1 cellular context compared by ENCODE assay signal in genomic region chr11:59891781-59892181, GRCh38.
TF ChIP-seq lines count a peak whose summit lies in the region.

No MANE protein-coding gene starts in this region.

TF ChIP-seq in WTC11, 78 proteins besides CTCF, POLR2A, EP300 and RAD21 (continued from another document):
- TF ChIP-seq ZNF512 (CRISPR knock-in tag; IDR thresholded peaks at IDR 0.05; ENCODE audit: borderline replicate concordance) (no peak), NFYB (CRISPR knock-in tag; conservative IDR thresholded peaks at IDR 0.05; ENCODE audit: low read depth) (no peak), ZBTB21 (CRISPR knock-in tag; IDR thresholded peaks at IDR 0.05; ENCODE audit: borderline replicate concordance) (no peak), PRRX2 (CRISPR knock-in tag; IDR thresholded peaks at IDR 0.05) (no peak), PRDM15 (CRISPR knock-in tag; IDR thresholded peaks at IDR 0.05) (no peak)
TF ChIP-seq in WTC11: peak in this region for 0.
